ENCODE assay signal across 8 cellular contexts in genomic region chrX:74015379-74016019, GRCh38.
DNase-seq lines count a peak whose midpoint lies in the region; ATAC-seq, FAIRE-seq and TF ChIP-seq lines count a peak whose summit lies in the region.

No MANE protein-coding gene starts in this region.

- H3K27ac ChIP-seq in osteoblast (ENCODE audit: low read depth, low read length) (no peak overlapping the region), transverse colon (no peak overlapping the region)

- H3K4me2 ChIP-seq in osteoblast (ENCODE audit: insufficient read depth, low read length), result no peak overlapping the region

- peak; percentile 91 for ATAC-seq in GM21367 (IDR thresholded peaks at IDR 0.05; ENCODE audit: unreplicated experiment)

- WGBS in transverse colon (ENCODE audit: low coverage in 1 of 2), 2 donors, result 0 to 18% methylated on average over 1 to 7 of the region's 7 CpGs

- in situ Hi-C loops in Caki2 (cut with HindIII; ENCODE audit: low pct_unique_long_range_greater_than_20kb, low sequenced_read_pairs), result no loop called here
- in situ Hi-C loops in transverse colon (cut with MboI; ENCODE audit: low pct_ligation_motif_present in 1 of 4, low pct_unique_long_range_greater_than_20kb in 1 of 4, low sequenced_read_pairs in 3 of 4), result loop anchor here (5.0 to 10.0 kb wide), 3 partner anchors 151 to 161 kb away; partner anchors contain the start of gene XIST (in 2 of the 4)

- H3K27me3 ChIP-seq in osteoblast (ENCODE audit: insufficient read depth, low read length) (no peaks in the 10 kb centered on the region), transverse colon (no peaks in the 10 kb centered on the region)

- TF ChIP-seq EP300 in transverse colon (IDR thresholded peaks at IDR 0.05; ENCODE audit: low read depth), result no peak

- DNase-seq in Caki2 (ENCODE audit: low read depth) (peak; percentile 19), HTR-8/SVneo (ENCODE audit: insufficient read length, low spot score) (peak; percentile 77), OCI-M1 (lab: John Stamatoyannopoulos, UW) (peak; percentile 57), fibroblast of the aortic adventitia (ENCODE audit: low read depth) (peak; percentile 85), osteoblast (ENCODE audit: insufficient read length, low spot score, missing footprints) (peak; percentile 82), transverse colon (peak; percentile 63)
- DNase-seq in activated T-cell treated with anti-CD3 and anti-CD28 coated beads, Interleukin-2, amount 50 U/mL, for 48 hours, result peak; percentile 68 to 70

- H3K36me3 ChIP-seq in osteoblast (ENCODE audit: insufficient read depth, low read length) (no peaks in the 10 kb centered on the region), transverse colon (no peaks in the 10 kb centered on the region)

- H2AFZ ChIP-seq in osteoblast (ENCODE audit: low read length), result no peak overlapping the region

- FAIRE-seq in HTR-8/SVneo (lab: Jason Lieb, UNC), result peak; percentile 83

- H3K4me3 ChIP-seq in fibroblast of the aortic adventitia (ENCODE audit: low read depth, low read length) (no peak overlapping the region), osteoblast (ENCODE audit: insufficient read depth, low read length) (no peak overlapping the region), transverse colon (no peak overlapping the region)

- H3K79me2 ChIP-seq in osteoblast (ENCODE audit: insufficient read depth, low read length), result no peaks in the 10 kb centered on the region

- intact Hi-C loops in transverse colon (cut with DNase I; ENCODE audit: low total_unique reads), result loop anchor here (2.0 kb wide), 1 partner anchor 161 kb away; no protein-coding TSS in a partner anchor

- no peak for TF ChIP-seq POLR2A in transverse colon (IDR thresholded peaks at IDR 0.05)

- H4K20me1 ChIP-seq in osteoblast (ENCODE audit: insufficient read depth, low read length), result no peaks in the 10 kb centered on the region

- TF ChIP-seq CTCF in fibroblast of the aortic adventitia (IDR thresholded peaks at IDR 0.05; ENCODE audit: insufficient read depth, low read length) (peak; percentile 90), osteoblast (IDR thresholded peaks at IDR 0.05; ENCODE audit: extremely low read depth, low read depth, low read length) (peak; percentile 91), transverse colon (IDR thresholded peaks at IDR 0.05) (peak; percentile 48 to 86 (median 61))

- H3K9me3 ChIP-seq in osteoblast (ENCODE audit: low read depth, low read length) (no peaks in the 10 kb centered on the region), transverse colon (no peaks in the 10 kb centered on the region)

- H3K4me1 ChIP-seq in osteoblast (ENCODE audit: insufficient read depth, low read length) (no peaks in the 10 kb centered on the region), transverse colon (no peaks in the 10 kb centered on the region)

Comparison
In these comparisons a context has a peak if more than half of its experiments do, and no peak if none do; other contexts are left out.
1. DNase-seq: peak in every context shown above with its lines; median percentile 85 in fibroblast of the aortic adventitia; 82 in osteoblast; 77 in HTR-8/SVneo; 69 in activated T-cell treated with anti-CD3 and anti-CD28 coated beads, Interleukin-2, amount 50 U/mL, for 48 hours; 63 in transverse colon; 57 in OCI-M1; 19 in Caki2.